ENCODE assay signal across 1 cellular context in the genomic region with DNA sequence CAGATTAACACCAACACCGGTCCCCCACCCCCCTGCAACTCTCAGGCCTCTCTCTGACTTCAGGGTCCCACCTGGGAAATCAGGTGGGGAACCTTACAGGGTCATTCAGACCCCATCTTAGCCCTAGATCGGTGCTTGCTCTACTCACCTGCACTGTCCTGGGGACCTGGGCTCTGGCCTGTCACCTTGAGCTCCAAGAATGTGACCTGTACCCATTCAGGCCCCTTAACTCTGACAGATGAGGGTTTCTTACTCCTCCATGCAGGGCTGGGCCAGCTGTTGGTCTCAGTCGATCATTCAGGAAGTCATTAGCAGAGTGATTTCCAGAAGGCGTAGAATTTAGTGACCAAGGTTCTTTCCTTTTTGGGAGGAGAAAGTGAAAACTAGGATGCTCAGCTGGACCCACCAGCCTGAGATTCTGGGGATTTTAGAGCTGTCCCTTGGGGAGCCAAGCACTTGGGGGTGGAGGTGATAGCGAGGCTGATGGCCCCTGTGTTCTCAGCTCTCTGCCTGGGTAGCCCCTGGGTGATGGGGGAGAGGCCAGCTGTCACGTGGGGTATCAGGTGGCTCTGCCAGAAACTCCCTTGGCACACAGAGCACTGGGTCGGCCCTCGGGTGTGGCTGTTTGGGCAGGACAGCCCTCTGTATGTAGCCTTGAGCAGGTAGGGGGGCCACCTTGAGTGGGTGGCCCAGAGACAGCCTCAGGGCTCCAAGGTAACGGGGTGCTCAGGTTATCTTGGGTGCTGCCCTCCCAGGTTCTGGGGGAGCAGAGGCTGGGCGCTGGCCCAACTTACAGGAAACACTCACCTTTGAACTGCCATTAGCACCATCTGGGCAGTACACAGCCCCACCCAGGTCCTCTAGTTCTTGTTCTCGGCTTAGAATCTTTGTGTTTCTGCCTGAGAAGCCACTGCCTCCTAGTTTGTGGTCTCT.
TF ChIP-seq lines count a peak whose summit lies in the region.

No MANE protein-coding gene starts in this region.

TF ChIP-seq in HEK293T, 16 proteins besides CTCF, POLR2A, EP300 and RAD21:
- TF ChIP-seq, protein P1, sequence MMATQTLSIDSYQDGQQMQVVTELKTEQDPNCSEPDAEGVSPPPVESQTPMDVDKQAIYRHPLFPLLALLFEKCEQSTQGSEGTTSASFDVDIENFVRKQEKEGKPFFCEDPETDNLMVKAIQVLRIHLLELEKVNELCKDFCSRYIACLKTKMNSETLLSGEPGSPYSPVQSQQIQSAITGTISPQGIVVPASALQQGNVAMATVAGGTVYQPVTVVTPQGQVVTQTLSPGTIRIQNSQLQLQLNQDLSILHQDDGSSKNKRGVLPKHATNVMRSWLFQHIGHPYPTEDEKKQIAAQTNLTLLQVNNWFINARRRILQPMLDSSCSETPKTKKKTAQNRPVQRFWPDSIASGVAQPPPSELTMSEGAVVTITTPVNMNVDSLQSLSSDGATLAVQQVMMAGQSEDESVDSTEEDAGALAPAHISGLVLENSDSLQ (IDR thresholded peaks at IDR 0.05): no peak
- no peak for TF ChIP-seq FOXA1 (IDR thresholded peaks at IDR 0.05)
- TF ChIP-seq FOXK2 (IDR thresholded peaks at IDR 0.05): no peak
- TF ChIP-seq ELF4 (IDR thresholded peaks at IDR 0.05): no peak
- no peak for TF ChIP-seq ZNF384 (IDR thresholded peaks at IDR 0.05)
- no peak for TF ChIP-seq HDGF (IDR thresholded peaks at IDR 0.05; ENCODE audit: borderline replicate concordance)
- TF ChIP-seq ARNT (IDR thresholded peaks at IDR 0.05): no peak
- no peak for TF ChIP-seq SP1 (IDR thresholded peaks at IDR 0.05)
- TF ChIP-seq FOXM1 (IDR thresholded peaks at IDR 0.05; ENCODE audit: borderline replicate concordance): no peak
